Comparison of ENCODE assay signal across 9 cellular contexts in genomic region chr5:36239370-36240293, GRCh38. TPM values are rescaled to one million over a fixed set of nuclear protein-coding genes. Genes with fewer than 3 reads are reported as not detected.
A peak's percentile ranks its signal among the peaks of the same experiment; 100 is the strongest.
DNase-seq lines count a peak whose midpoint lies in the region; ATAC-seq and TF ChIP-seq lines count a peak whose summit lies in the region.
"Had no signal": no experiment of that assay in that cellular context is flagged by ENCODE, and none has a peak within 500 bp of the region (broad histone marks: within the 10 kb centered on the region; RNA-seq: fewer than 3 reads in every experiment).

No MANE protein-coding gene starts in this region.

- H3K4me3 ChIP-seq in ACC112 (ENCODE audit: low read depth, low read length): peak overlapping the region; percentile 84
- peak overlapping the region in 2 of 3 donors; percentile 85 to 95 for H3K4me3 ChIP-seq in breast epithelium
- no peak overlapping the region for H3K4me3 ChIP-seq in naive thymus-derived CD4-positive, alpha-beta T cell (ENCODE audit: low read length)

- H3K27ac Mint-ChIP-seq in naive thymus-derived CD4-positive, alpha-beta T cell: peak overlapping the region; percentile 26 to 94 (median 83)

- no peak overlapping the region for H2AFZ ChIP-seq in ACC112 (ENCODE audit: low read length, unreplicated experiment)

- TF ChIP-seq CTCF in breast epithelium (IDR thresholded peaks at IDR 0.05): no peak

- H3K27me3 ChIP-seq in ACC112 (ENCODE audit: insufficient read depth, low read length): no peaks in the 10 kb centered on the region
- H3K27me3 ChIP-seq in breast epithelium: no peaks in the 10 kb centered on the region
- H3K27me3 ChIP-seq in naive thymus-derived CD4-positive, alpha-beta T cell (ENCODE audit: control insufficient read depth in 2 of 2, insufficient read depth in 2 of 2, low read length in 2 of 2): no peaks in the 10 kb centered on the region

- H3K36me3 Mint-ChIP-seq in naive thymus-derived CD4-positive, alpha-beta T cell: no peaks in the 10 kb centered on the region

- TF ChIP-seq POLR2A in breast epithelium (IDR thresholded peaks at IDR 0.05): no peak

- peaks cover 26 to 75% (median 57%) of the 10 kb centered on the region in 7 donors for H3K4me1 Mint-ChIP-seq in naive thymus-derived CD4-positive, alpha-beta T cell

- intact Hi-C loops in breast epithelium (cut with DNase I; ENCODE audit: low total_unique reads): no loop called here
- intact Hi-C loops in naive thymus-derived CD4-positive, alpha-beta T cell (cut with micrococcal nuclease): loop anchor here (2.0 to 10.0 kb wide), 4 partner anchors 165 to 1402 kb away; partner anchors contain the start of genes NIPBL (in 1 of the 2) and TTC23L (in 1 of the 2)

- no peak for ATAC-seq in naive thymus-derived CD4-positive, alpha-beta T cell
- ATAC-seq in GM19328 (IDR thresholded peaks at IDR 0.05; ENCODE audit: unreplicated experiment) (no peak), HG02610 (IDR thresholded peaks at IDR 0.05; ENCODE audit: unreplicated experiment) (no peak)

- H3K4me1 ChIP-seq in ACC112 (ENCODE audit: control insufficient read depth, insufficient read depth, low read length, unreplicated experiment): peaks cover 20% of the 10 kb centered on the region
- no peaks in the 10 kb centered on the region for H3K4me1 ChIP-seq in breast epithelium
- H3K4me1 ChIP-seq in naive thymus-derived CD4-positive, alpha-beta T cell (ENCODE audit: control insufficient read depth in 2 of 2, insufficient read depth in 2 of 2, low read length in 2 of 2): peaks cover 12 to 14% of the 10 kb centered on the region in 2 donors

- POLR2A ChIA-PET in naive thymus-derived CD4-positive, alpha-beta T cell (lab: Charles Lee): interaction anchor here (4.3 kb wide), 1 partner anchor 88 kb away, joined by 35 read pairs; the partner anchor contains the start of genes LMBRD2 and SKP2

- H3K36me3 ChIP-seq in ACC112 (ENCODE audit: insufficient read depth, low read length) (no peaks in the 10 kb centered on the region), breast epithelium (no peaks in the 10 kb centered on the region)
- H3K36me3 ChIP-seq in naive thymus-derived CD4-positive, alpha-beta T cell (ENCODE audit: control insufficient read depth in 2 of 3, insufficient read depth in 3 of 3, low read length in 3 of 3): no peaks in the 10 kb centered on the region

- H3K27me3 Mint-ChIP-seq in naive thymus-derived CD4-positive, alpha-beta T cell: peaks cover 0 to 5% (median 0%) of the 10 kb centered on the region in 5 donors

- no peak overlapping the region for H3K27ac ChIP-seq in ACC112 (ENCODE audit: low read depth, low read length)
- peak overlapping the region; percentile 97 to 99 for H3K27ac ChIP-seq in breast epithelium
- H3K27ac ChIP-seq in naive thymus-derived CD4-positive, alpha-beta T cell (ENCODE audit: low read depth, low read length): peak overlapping the region; percentile 97

- CTCF ChIA-PET in naive thymus-derived CD4-positive, alpha-beta T cell (lab: Charles Lee): interaction anchor here (0.5 kb wide), 1 partner anchor 83 kb away, joined by 3 read pairs; no protein-coding TSS in a partner anchor

- DNase-seq in HuH-7.5 (ENCODE audit: low spot score) (peak; percentile 65), breast epithelium (ENCODE audit: low spot score in 2 of 2) (no peak), putamen (ENCODE audit: low spot score) (no peak)
- DNase-seq in naive thymus-derived CD4-positive, alpha-beta T cell: peak in 4 of 9 donors; percentile 4 to 19 (median 10)
- no peak for DNase-seq in activated CD8-positive, alpha-beta memory T cell treated with anti-CD3 and anti-CD28 coated beads for 24 hours
- DNase-seq: activated CD4-positive, CD25-positive, alpha-beta regulatory T cell treated with anti-CD3 and anti-CD28 coated beads, Interleukin-2, amount 50 U/mL, for 72 hours had no signal

- peak overlapping the region; percentile 76 to 88 (median 83) for H3K4me3 Mint-ChIP-seq in naive thymus-derived CD4-positive, alpha-beta T cell

- H3K9me3 ChIP-seq in breast epithelium: no peaks in the 10 kb centered on the region
- H3K9me3 ChIP-seq in naive thymus-derived CD4-positive, alpha-beta T cell (ENCODE audit: control insufficient read depth in 2 of 3, low read length in 3 of 3): no peaks in the 10 kb centered on the region

- H3K9me3 Mint-ChIP-seq in naive thymus-derived CD4-positive, alpha-beta T cell: no peaks in the 10 kb centered on the region

- H3K79me2 ChIP-seq in ACC112 (ENCODE audit: control insufficient read depth, insufficient read depth, low read length, unreplicated experiment): peaks cover 46% of the 10 kb centered on the region

RNA-seq across cellular contexts. Expression of gene NADK2, which starts 2.1 kb away (rescaled TPM):
- total RNA-seq in breast epithelium: 10 to 100 TPM; 27.4 to 31.8 (median 27.9) TPM
- total RNA-seq in naive thymus-derived CD4-positive, alpha-beta T cell: 10 to 100 TPM; 11.3 to 17.8 (median 13.0) TPM
- polyA plus RNA-seq in naive thymus-derived CD4-positive, alpha-beta T cell: 1 to 10 TPM; 7.0 to 9.6 TPM
